In genomic region chr1:36099681-36100341, GRCh38 we compare ENCODE assay signal across 8 cellular contexts. TPM values are rescaled to one million over a fixed set of nuclear protein-coding genes. Genes with fewer than 3 reads are reported as not detected.
DNase-seq lines count a peak whose midpoint lies in the region; ATAC-seq and TF ChIP-seq lines count a peak whose summit lies in the region.

No MANE protein-coding gene starts in this region.

- H3K36me3 Mint-ChIP-seq in activated naive CD8-positive, alpha-beta T cell treated with anti-CD3 and anti-CD28 coated beads for 36 hours: peaks cover 4% of the 10 kb centered on the region

- H3K36me3 ChIP-seq in SU-DHL-6 (ENCODE audit: low read length) (no peaks in the 10 kb centered on the region), prostate gland (peaks cover 1 to 2% of the 10 kb centered on the region in 2 donors), vagina (peaks cover 0 to 8% of the 10 kb centered on the region in 2 donors)

- no peaks in the 10 kb centered on the region for H3F3A ChIP-seq in SU-DHL-6 (ENCODE audit: insufficient read depth)

- H3K27ac ChIP-seq in SU-DHL-6 (ENCODE audit: low read depth, low read length) (no peak overlapping the region), prostate gland (no peak overlapping the region), vagina (peak overlapping the region; percentile 49)

- H3K4me1 ChIP-seq in prostate gland (replicated peaks) (no peaks in the 10 kb centered on the region), vagina (peaks cover 9% of the 10 kb centered on the region)

- H3K27ac Mint-ChIP-seq in activated naive CD8-positive, alpha-beta T cell treated with anti-CD3 and anti-CD28 coated beads for 36 hours: no peak overlapping the region

- TF ChIP-seq POLR2A in prostate gland (IDR thresholded peaks at IDR 0.05) (no peak), vagina (IDR thresholded peaks at IDR 0.05) (no peak)

- no peaks in the 10 kb centered on the region for H4K20me1 ChIP-seq in SU-DHL-6 (ENCODE audit: low read depth, low read length)

- in situ Hi-C loops in G401 (cut with HindIII; ENCODE audit: low sequenced_read_pairs): no loop called here

- no peaks in the 10 kb centered on the region for H3K9me3 Mint-ChIP-seq in activated naive CD8-positive, alpha-beta T cell treated with anti-CD3 and anti-CD28 coated beads for 36 hours

- WGBS in prostate gland: 31% methylated on average over 18 of the region's 18 CpGs

- no peaks in the 10 kb centered on the region for H3K9me2 ChIP-seq in SU-DHL-6 (replicated peaks; ENCODE audit: insufficient read depth, low read length)

- peak; percentile 83 for DNase-seq in G401 (ENCODE audit: low spot score)
- peak; percentile 56 for DNase-seq in LoVo (ENCODE audit: low spot score)
- DNase-seq in activated naive CD8-positive, alpha-beta T cell treated with anti-CD3 and anti-CD28 coated beads for 36 hours: peak; percentile 73
- DNase-seq in Right ventricle myocardium superior: peak; percentile 89
- DNase-seq in prostate gland (ENCODE audit: low spot score): peak; percentile 70
- no peak for DNase-seq in vagina (ENCODE audit: extremely low spot score in 2 of 2)

- ATAC-seq in Right ventricle myocardium superior (ENCODE audit: poor library complexity): peak; percentile 92
- ATAC-seq in GM21360 (IDR thresholded peaks at IDR 0.05; ENCODE audit: unreplicated experiment): no peak

- H3K79me2 ChIP-seq in SU-DHL-6 (ENCODE audit: insufficient read depth, low read length): no peaks in the 10 kb centered on the region

- H3K9me3 ChIP-seq in SU-DHL-6 (ENCODE audit: insufficient read depth, low read length) (no peaks in the 10 kb centered on the region), prostate gland (no peaks in the 10 kb centered on the region), vagina (no peaks in the 10 kb centered on the region)

- H3K4me3 ChIP-seq in SU-DHL-6 (ENCODE audit: insufficient read depth, low read length, poor library complexity, severe bottlenecking) (no peak overlapping the region), prostate gland (no peak overlapping the region), vagina (no peak overlapping the region)

- TF ChIP-seq CTCF in SU-DHL-6 (IDR thresholded peaks at IDR 0.05; ENCODE audit: insufficient read depth, low read length, poor library complexity, severe bottlenecking): peak; percentile 80
- peak; percentile 81 to 93 (median 84) for TF ChIP-seq CTCF in prostate gland (IDR thresholded peaks at IDR 0.05)
- peak; percentile 88 to 96 (median 91) for TF ChIP-seq CTCF in vagina (IDR thresholded peaks at IDR 0.05)

- peaks cover 3% of the 10 kb centered on the region for H3K4me1 Mint-ChIP-seq in activated naive CD8-positive, alpha-beta T cell treated with anti-CD3 and anti-CD28 coated beads for 36 hours

- H3K9ac ChIP-seq in SU-DHL-6 (ENCODE audit: low read length): no peak overlapping the region

- intact Hi-C loops in Right ventricle myocardium superior (cut with DNase I) (loop anchor here (5.0 to 10.0 kb wide), 4 partner anchors 37 to 322 kb away; no protein-coding TSS in a partner anchor), prostate gland (cut with DNase I) (loop anchor here (1.0 to 5.0 kb wide), 3 partner anchors 34 to 185 kb away; no protein-coding TSS in a partner anchor), vagina (cut with DNase I) (loop anchor here (5.0 kb wide), 3 partner anchors 32 to 322 kb away; no protein-coding TSS in a partner anchor)

- no peak overlapping the region for H3K4me3 Mint-ChIP-seq in activated naive CD8-positive, alpha-beta T cell treated with anti-CD3 and anti-CD28 coated beads for 36 hours

- H3K4me2 ChIP-seq in SU-DHL-6 (ENCODE audit: low read depth, low read length, poor library complexity, severe bottlenecking): no peak overlapping the region

- H2AFZ ChIP-seq in SU-DHL-6 (ENCODE audit: low read depth, low read length, severe bottlenecking): peak overlapping the region; percentile 73

- H3K27me3 Mint-ChIP-seq in activated naive CD8-positive, alpha-beta T cell treated with anti-CD3 and anti-CD28 coated beads for 36 hours: no peaks in the 10 kb centered on the region

- H3K27me3 ChIP-seq in SU-DHL-6 (ENCODE audit: low read length): no peaks in the 10 kb centered on the region
- H3K27me3 ChIP-seq in prostate gland (replicated peaks; ENCODE audit: insufficient read depth): no peaks in the 10 kb centered on the region
- H3K27me3 ChIP-seq in vagina: no peaks in the 10 kb centered on the region

RNA-seq across cellular contexts. Expression of gene ADPRS, which starts 11.1 kb away (rescaled TPM):
- total RNA-seq in G401 (2014; rRNA removed; shearing (Covaris generic)): 58.2 and 58.5 TPM in 2 replicates
- total RNA-seq in activated naive CD8-positive, alpha-beta T cell treated with anti-CD3 and anti-CD28 coated beads for 36 hours: 10 to 100 TPM; 47.0 to 48.7 TPM
- total RNA-seq in Right ventricle myocardium superior (19.1 TPM), prostate gland (10 to 100 TPM; 50.7 to 70.0 TPM), vagina (32.2 TPM)

RNA-seq across cellular contexts. Expression of gene TEKT2, which starts 15.9 kb away (rescaled TPM):
- 0.12 TPM in 1 of 2 replicates, not detected in the other for total RNA-seq in G401 (2014; rRNA removed; shearing (Covaris generic))
- total RNA-seq in activated naive CD8-positive, alpha-beta T cell treated with anti-CD3 and anti-CD28 coated beads for 36 hours: under 1 TPM in 1 of 2 experiments, not detected in 1; 0.19 TPM
- total RNA-seq in Right ventricle myocardium superior (not detected), prostate gland (1 to 10 TPM in 1 of 2 donors, under 1 TPM in 1; 0.77 to 6.0 TPM), vagina (not detected)

RNA-seq across cellular contexts. Expression of gene COL8A2, which starts 25.2 kb away (rescaled TPM):
- total RNA-seq in G401 (2014; rRNA removed; shearing (Covaris generic)): 0.47 TPM in 1 of 2 replicates, not detected in the other
- 1 to 10 TPM; 1.8 to 1.9 TPM for total RNA-seq in activated naive CD8-positive, alpha-beta T cell treated with anti-CD3 and anti-CD28 coated beads for 36 hours
- 1.4 TPM for total RNA-seq in Right ventricle myocardium superior
- total RNA-seq in prostate gland: 10 to 100 TPM in 1 of 2 donors, 1 to 10 TPM in 1; 7.9 to 10.7 TPM
- total RNA-seq in vagina: 6.4 TPM

RNA-seq across cellular contexts. Expression of gene TRAPPC3, which starts 49.5 kb away (rescaled TPM):
- 168 and 173 TPM in 2 replicates for total RNA-seq in G401 (2014; rRNA removed; shearing (Covaris generic))
- total RNA-seq in activated naive CD8-positive, alpha-beta T cell treated with anti-CD3 and anti-CD28 coated beads for 36 hours: 10 to 100 TPM; 58.0 to 59.4 TPM
- total RNA-seq in Right ventricle myocardium superior (59.6 TPM), prostate gland (10 to 100 TPM; 90.0 to 92.5 TPM), vagina (52.1 TPM)

RNA-seq across cellular contexts. Expression of gene MAP7D1, which starts 56.1 kb away (rescaled TPM):
- 117 and 127 TPM in 2 replicates for total RNA-seq in G401 (2014; rRNA removed; shearing (Covaris generic))
- total RNA-seq in activated naive CD8-positive, alpha-beta T cell treated with anti-CD3 and anti-CD28 coated beads for 36 hours: 100 to 1,000 TPM; 158 to 168 TPM
- total RNA-seq in Right ventricle myocardium superior: 390 TPM
- 100 to 1,000 TPM in 1 of 2 donors, 10 to 100 TPM in 1; 97.3 to 132 TPM for total RNA-seq in prostate gland
- 93.8 TPM for total RNA-seq in vagina

Comparison
In these comparisons a context has a peak if more than half of its experiments do, and no peak if none do; other contexts are left out.
1. DNase-seq: peak in G401 (single experiment), LoVo (single experiment), activated naive CD8-positive, alpha-beta T cell treated with anti-CD3 and anti-CD28 coated beads for 36 hours (single experiment), Right ventricle myocardium superior (single experiment) and prostate gland (single experiment); none in vagina (0 of 2).
2. Peak in every context shown above with its lines, with median percentiles within 50 percentile points of each other: CTCF ChIP-seq.